9 cellular contexts compared by ENCODE assay signal in genomic region chr5:45454114-45454513, GRCh38.
DNase-seq lines count a peak whose midpoint lies in the region; ATAC-seq, FAIRE-seq and TF ChIP-seq lines count a peak whose summit lies in the region.
"Had no signal": no experiment of that assay in that cellular context is flagged by ENCODE, and none has a peak within 500 bp of the region (broad histone marks: within the 10 kb centered on the region; RNA-seq: fewer than 3 reads in every experiment).

No MANE protein-coding gene starts in this region.

- TF ChIP-seq CTCF in LNCaP clone FGC (IDR thresholded peaks at IDR 0.05; ENCODE audit: control insufficient read depth, extremely low read depth, insufficient read depth) (no peak), bronchial epithelial cell (IDR thresholded peaks at IDR 0.05; ENCODE audit: insufficient read depth, low read length, severe bottlenecking) (no peak), nephron progenitor cell (IDR thresholded peaks at IDR 0.05) (no peak), suprapubic skin (IDR thresholded peaks at IDR 0.05) (no peak)

- ATAC-seq in GM18867 (IDR thresholded peaks at IDR 0.05; ENCODE audit: unreplicated experiment) = peak; percentile 75

- TF ChIP-seq EP300 in suprapubic skin (IDR thresholded peaks at IDR 0.05) = no peak

- H3K27ac ChIP-seq in suprapubic skin = no peak overlapping the region

- H3K9me3 Mint-ChIP-seq in nephron progenitor cell = no peaks in the 10 kb centered on the region
- H3K9me3 Mint-ChIP-seq: dendritic cell treated with granulocyte-macrophage colony-stimulating factor and Interleukin-4, amounts not matched to agents 40 ng/mL and 50 ng/mL, for 4 days had no signal

- H3K9me3 ChIP-seq in suprapubic skin = no peaks in the 10 kb centered on the region

- no peak for FAIRE-seq in bronchial epithelial cell (lab: Jason Lieb, UNC)

- no peak overlapping the region for H3K4me3 Mint-ChIP-seq in nephron progenitor cell
- H3K4me3 Mint-ChIP-seq: dendritic cell treated with granulocyte-macrophage colony-stimulating factor and Interleukin-4, amounts not matched to agents 40 ng/mL and 50 ng/mL, for 4 days had no signal

- H3K27me3 Mint-ChIP-seq in nephron progenitor cell (ENCODE audit: low read depth, poor library complexity) = no peaks in the 10 kb centered on the region
- H3K27me3 Mint-ChIP-seq: dendritic cell treated with granulocyte-macrophage colony-stimulating factor and Interleukin-4, amounts not matched to agents 40 ng/mL and 50 ng/mL, for 4 days had no signal

- WGBS in suprapubic skin = 31% methylated on average over 4 of the region's 4 CpGs

- H3K4me1 Mint-ChIP-seq in nephron progenitor cell = peaks cover 5% of the 10 kb centered on the region

- H3K4me1 ChIP-seq in suprapubic skin = no peaks in the 10 kb centered on the region

- TF ChIP-seq POLR2A in suprapubic skin (IDR thresholded peaks at IDR 0.05) = no peak

- H3K4me3 ChIP-seq in LNCaP clone FGC (ENCODE audit: low read depth, low read length) (no peak overlapping the region), bronchial epithelial cell (ENCODE audit: low read depth, low read length) (no peak overlapping the region), suprapubic skin (no peak overlapping the region)

- H3K36me3 ChIP-seq in bronchial epithelial cell (ENCODE audit: control insufficient read depth, insufficient read depth, low read length) (no peaks in the 10 kb centered on the region), suprapubic skin (no peaks in the 10 kb centered on the region)

- no peak overlapping the region for H3K27ac Mint-ChIP-seq in nephron progenitor cell
- H3K27ac Mint-ChIP-seq: dendritic cell treated with granulocyte-macrophage colony-stimulating factor and Interleukin-4, amounts not matched to agents 40 ng/mL and 50 ng/mL, for 4 days had no signal

- DNase-seq in LNCaP clone FGC (ENCODE audit: low read depth) (peak; percentile 22), bronchial epithelial cell (ENCODE audit: low read depth) (peak; percentile 18), nephron progenitor cell (peak; percentile 5), NCI-H345 treated with DMSO at 0.1 percent for 48 hours (lab: John Stamatoyannopoulos, UW; ENCODE audit: unreplicated experiment) (no peak), NCI-H2227 treated with DMSO at 0.1 percent for 48 hours (lab: John Stamatoyannopoulos, UW) (no peak), NCI-H345 (lab: John Stamatoyannopoulos, UW) (no peak), suprapubic skin (ENCODE audit: low spot score in 2 of 2) (no peak)

- no peaks in the 10 kb centered on the region for H3K36me3 Mint-ChIP-seq in nephron progenitor cell (ENCODE audit: low read depth)

- no peaks in the 10 kb centered on the region for H3K27me3 ChIP-seq in bronchial epithelial cell (ENCODE audit: control insufficient read depth, insufficient read depth, low read length)
- H3K27me3 ChIP-seq in suprapubic skin = no peaks in the 10 kb centered on the region

Comparison
In these comparisons a context has a peak if more than half of its experiments do, and no peak if none do; other contexts are left out.
1. DNase-seq: peak in LNCaP clone FGC (single experiment), bronchial epithelial cell (single experiment) and nephron progenitor cell (single experiment); none in NCI-H345 treated with DMSO at 0.1 percent for 48 hours (single experiment), NCI-H2227 treated with DMSO at 0.1 percent for 48 hours (single experiment), NCI-H345 (single experiment) and suprapubic skin (0 of 2).